ENCODE assay signal across 8 cellular contexts in genomic region chr3:186967236-186967635, GRCh38. TPM values are rescaled to one million over a fixed set of nuclear protein-coding genes. Genes with fewer than 3 reads are reported as not detected.
DNase-seq lines count a peak whose midpoint lies in the region; ATAC-seq, FAIRE-seq and TF ChIP-seq lines count a peak whose summit lies in the region.
"Not testable (repeated sequence)": the region's sequence is repeated elsewhere in the genome, so short reads cannot be mapped to it uniquely, and the experiment has no call there.

No MANE protein-coding gene starts in this region.

- H4K20me1 ChIP-seq in astrocyte (ENCODE audit: insufficient read depth, low read length), result not testable (repeated sequence)

- peaks cover 88% of the 10 kb centered on the region for H3K36me3 Mint-ChIP-seq in CD4-positive, alpha-beta T cell (ENCODE audit: low read depth)
- H3K36me3 Mint-ChIP-seq in T-cell (peaks cover 67% of the 10 kb centered on the region), astrocyte (ENCODE audit: low read depth, unreplicated experiment) (peaks cover 12% of the 10 kb centered on the region), osteocyte (ENCODE audit: unreplicated experiment) (peaks cover 29% of the 10 kb centered on the region)
- peaks cover 55% of the 10 kb centered on the region for H3K36me3 Mint-ChIP-seq in activated CD8-positive, alpha-beta memory T cell treated with anti-CD3 and anti-CD28 coated beads, Interleukin-2, amount 10 ng/mL, durations not matched to agents 7 days and 5 days

- H3K4me1 Mint-ChIP-seq in CD4-positive, alpha-beta T cell (ENCODE audit: low read depth), result peaks cover 43% of the 10 kb centered on the region
- H3K4me1 Mint-ChIP-seq in T-cell, result peaks cover 33 to 70% (median 50%) of the 10 kb centered on the region in 3 donors
- peaks cover 21% of the 10 kb centered on the region for H3K4me1 Mint-ChIP-seq in activated CD8-positive, alpha-beta memory T cell treated with anti-CD3 and anti-CD28 coated beads, Interleukin-2, amount 10 ng/mL, durations not matched to agents 7 days and 5 days
- H3K4me1 Mint-ChIP-seq in astrocyte (ENCODE audit: low read depth, unreplicated experiment), result not testable (repeated sequence)
- peaks cover 75% of the 10 kb centered on the region for H3K4me1 Mint-ChIP-seq in osteocyte (ENCODE audit: unreplicated experiment)

- FAIRE-seq in astrocyte (lab: Jason Lieb, UNC), result not testable (repeated sequence)

- not testable (repeated sequence) for ATAC-seq in CD4-positive, alpha-beta T cell (ENCODE audit: poor library complexity); T-cell (replicated peaks in 1 of 4); activated CD8-positive, alpha-beta memory T cell treated with anti-CD3 and anti-CD28 coated beads, Interleukin-2, amount 10 ng/mL, durations not matched to agents 7 days and 5 days
- ATAC-seq in lower lobe of right lung, result peak in 1 of 2 donors; percentile 18

- not testable (repeated sequence) for H3K4me3 ChIP-seq in astrocyte (ENCODE audit: insufficient read depth, low read depth, low read length); esophagus muscularis mucosa; lower lobe of right lung

- not testable (repeated sequence) for TF ChIP-seq POLR2A in esophagus muscularis mucosa (IDR thresholded peaks at IDR 0.05; ENCODE audit: low read depth)

- not testable (repeated sequence) for DNase-seq in CD4-positive, alpha-beta T cell; T-cell; activated CD8-positive, alpha-beta memory T cell treated with anti-CD3 and anti-CD28 coated beads, Interleukin-2, amount 10 ng/mL, durations not matched to agents 7 days and 5 days; astrocyte (ENCODE audit: low read depth); esophagus muscularis mucosa (ENCODE audit: extremely low spot score); lower lobe of right lung; osteocyte (ENCODE audit: extremely low spot score, unreplicated experiment)

- peak overlapping the region; percentile 8 for H3K27ac Mint-ChIP-seq in CD4-positive, alpha-beta T cell
- H3K27ac Mint-ChIP-seq in T-cell, result peak overlapping the region; percentile 79 to 81
- peak overlapping the region; percentile 27 for H3K27ac Mint-ChIP-seq in activated CD8-positive, alpha-beta memory T cell treated with anti-CD3 and anti-CD28 coated beads, Interleukin-2, amount 10 ng/mL, durations not matched to agents 7 days and 5 days
- not testable (repeated sequence) for H3K27ac Mint-ChIP-seq in astrocyte (ENCODE audit: unreplicated experiment)
- peak overlapping the region; percentile 88 for H3K27ac Mint-ChIP-seq in osteocyte (ENCODE audit: unreplicated experiment)

- H3K27me3 Mint-ChIP-seq in CD4-positive, alpha-beta T cell; T-cell; activated CD8-positive, alpha-beta memory T cell treated with anti-CD3 and anti-CD28 coated beads, Interleukin-2, amount 10 ng/mL, durations not matched to agents 7 days and 5 days; astrocyte (ENCODE audit: low read depth, unreplicated experiment); osteocyte (ENCODE audit: unreplicated experiment): not testable (repeated sequence)

- peak overlapping the region; percentile 38 for H2AFZ ChIP-seq in astrocyte (ENCODE audit: low read depth, low read length)

- not testable (repeated sequence) for H3K36me3 ChIP-seq in astrocyte (ENCODE audit: insufficient read depth, low read length); esophagus muscularis mucosa
- peaks cover 39% of the 10 kb centered on the region for H3K36me3 ChIP-seq in lower lobe of right lung

- H3K79me2 ChIP-seq in astrocyte (ENCODE audit: insufficient read depth, low read length), result not testable (repeated sequence)

- WGBS in esophagus muscularis mucosa, result 89% methylated on average over 11 of the region's 11 CpGs

- POLR2A ChIA-PET in CD4-positive, alpha-beta T cell (lab: Charles Lee); T-cell (lab: Charles Lee): not testable (repeated sequence)

- CTCF ChIA-PET in CD4-positive, alpha-beta T cell (lab: Charles Lee), result interaction anchor here (1.8 kb wide), 1 partner anchor 118 kb away, joined by 5 read pairs; no protein-coding TSS in a partner anchor
- CTCF ChIA-PET in T-cell (lab: Charles Lee), result interaction anchor here in 1 of 2 donors (2.3 kb wide), 1 partner anchor 118 kb away, joined by 10 read pairs; no protein-coding TSS in a partner anchor
- CTCF ChIA-PET in activated CD8-positive, alpha-beta memory T cell treated with anti-CD3 and anti-CD28 coated beads, Interleukin-2, amount 10 ng/mL, durations not matched to agents 7 days and 5 days (lab: Charles Lee), result interaction anchor here (0.9 kb wide), 2 partner anchors 118 to 146 kb away, joined by 3 to 5 read pairs; no protein-coding TSS in a partner anchor

- intact Hi-C loops in CD4-positive, alpha-beta T cell (cut with DNase I, micrococcal nuclease); esophagus muscularis mucosa (cut with DNase I); lower lobe of right lung (cut with DNase I): not testable (repeated sequence)

- H3K4me1 ChIP-seq in astrocyte (ENCODE audit: insufficient read depth, low read length), result not testable (repeated sequence)
- H3K4me1 ChIP-seq in esophagus muscularis mucosa (peaks cover 6 to 71% (median 47%) of the 10 kb centered on the region in 4 donors), lower lobe of right lung (peaks cover 16% of the 10 kb centered on the region)

- H3K9me3 ChIP-seq in CD4-positive, alpha-beta T cell (ENCODE audit: control insufficient read depth, low read length); astrocyte (ENCODE audit: insufficient read depth, low read depth, low read length); esophagus muscularis mucosa; lower lobe of right lung: not testable (repeated sequence)

- not testable (repeated sequence) for H3K9me3 Mint-ChIP-seq in CD4-positive, alpha-beta T cell; T-cell; activated CD8-positive, alpha-beta memory T cell treated with anti-CD3 and anti-CD28 coated beads, Interleukin-2, amount 10 ng/mL, durations not matched to agents 7 days and 5 days (ENCODE audit: low read depth); astrocyte (ENCODE audit: unreplicated experiment); osteocyte (ENCODE audit: unreplicated experiment)

- peak overlapping the region; percentile 49 for H3K4me2 ChIP-seq in astrocyte (ENCODE audit: low read length)

- H3K4me3 Mint-ChIP-seq in CD4-positive, alpha-beta T cell; T-cell; activated CD8-positive, alpha-beta memory T cell treated with anti-CD3 and anti-CD28 coated beads, Interleukin-2, amount 10 ng/mL, durations not matched to agents 7 days and 5 days; astrocyte (ENCODE audit: unreplicated experiment); osteocyte (ENCODE audit: unreplicated experiment): not testable (repeated sequence)

- H3K27me3 ChIP-seq in CD4-positive, alpha-beta T cell (ENCODE audit: control insufficient read depth, insufficient read depth, low read length); astrocyte (ENCODE audit: insufficient read depth, low read length); esophagus muscularis mucosa; lower lobe of right lung (ENCODE audit: low read depth): not testable (repeated sequence)

- H3K27ac ChIP-seq in CD4-positive, alpha-beta T cell (ENCODE audit: low read depth, low read length); astrocyte (ENCODE audit: low read depth, low read length): not testable (repeated sequence)
- H3K27ac ChIP-seq in esophagus muscularis mucosa (replicated peaks in 1 of 4) (peak overlapping the region; percentile 11 to 44 (median 20)), lower lobe of right lung (peak overlapping the region; percentile 41), temporal lobe (ENCODE audit: low read depth, low read length) (peak overlapping the region; percentile 30)

- not testable (repeated sequence) for H3K9ac ChIP-seq in astrocyte (ENCODE audit: low read length)

- not testable (repeated sequence) for TF ChIP-seq EP300 in esophagus muscularis mucosa (IDR thresholded peaks at IDR 0.05)

- not testable (repeated sequence) for TF ChIP-seq CTCF in CD4-positive, alpha-beta T cell (IDR thresholded peaks at IDR 0.05); astrocyte (IDR thresholded peaks at IDR 0.05; ENCODE audit: insufficient read depth, low read depth, low read length); esophagus muscularis mucosa (IDR thresholded peaks at IDR 0.05); lower lobe of right lung (IDR thresholded peaks at IDR 0.05); osteocyte (IDR thresholded peaks at IDR 0.05)

RNA-seq across cellular contexts. Expression of gene ST6GAL1, which starts 36.9 kb away (rescaled TPM):
- total RNA-seq in CD4-positive, alpha-beta T cell, result 10 to 100 TPM; 27.6 to 29.1 TPM
- total RNA-seq in T-cell (100 to 1,000 TPM; 148 to 237 (median 212) TPM), astrocyte (15.8 and 19.3 TPM in 2 replicates), esophagus muscularis mucosa (10 to 100 TPM; 15.4 to 29.6 (median 24.4) TPM), lower lobe of right lung (72.7 TPM), osteocyte (63.1 and 68.2 TPM in 2 replicates), temporal lobe (48.4 TPM)
- total RNA-seq in activated CD8-positive, alpha-beta memory T cell treated with anti-CD3 and anti-CD28 coated beads, Interleukin-2, amount 10 ng/mL, durations not matched to agents 7 days and 5 days, result 100 to 1,000 TPM in 1 of 2 experiments, 10 to 100 TPM in 1; 77.9 to 102 TPM
